In the genomic region with DNA sequence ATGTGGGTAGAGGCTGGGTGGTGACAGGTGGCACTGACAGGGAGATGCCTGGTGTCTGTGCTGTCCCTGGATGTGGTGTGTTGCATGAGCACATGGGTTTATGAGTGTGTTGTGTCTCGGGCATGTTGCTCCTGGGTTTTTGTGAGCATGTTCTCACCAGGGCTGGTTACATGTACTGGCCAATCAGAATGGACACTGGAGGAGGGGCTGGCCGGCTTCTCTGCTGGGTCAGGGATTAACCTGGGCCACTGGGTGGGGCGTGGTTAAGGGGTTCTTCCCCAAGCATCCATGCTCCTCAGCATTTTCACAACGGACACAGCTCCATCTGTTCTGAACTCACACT, we compare ENCODE assay signal across 2 cellular contexts.
TF ChIP-seq lines count a peak whose summit lies in the region.

No MANE protein-coding gene starts in this region.

TF ChIP-seq in HEK293T, 16 proteins besides CTCF, POLR2A, EP300 and RAD21 (continued from another document):
- TF ChIP-seq FOXK2 (IDR thresholded peaks at IDR 0.05) (no peak), SP1 (IDR thresholded peaks at IDR 0.05) (no peak), CTBP1 (IDR thresholded peaks at IDR 0.05; ENCODE audit: borderline replicate concordance) (no peak), SUZ12 (IDR thresholded peaks at IDR 0.05) (no peak), ARNT (IDR thresholded peaks at IDR 0.05) (no peak), FOXM1 (IDR thresholded peaks at IDR 0.05; ENCODE audit: borderline replicate concordance) (no peak), ZNF384 (IDR thresholded peaks at IDR 0.05) (no peak), LEF1 (IDR thresholded peaks at IDR 0.05; ENCODE audit: borderline replicate concordance) (no peak), BHLHE40 (IDR thresholded peaks at IDR 0.05; ENCODE audit: borderline replicate concordance) (no peak), FOXA1 (IDR thresholded peaks at IDR 0.05) (no peak)
- TF ChIP-seq, protein P1, sequence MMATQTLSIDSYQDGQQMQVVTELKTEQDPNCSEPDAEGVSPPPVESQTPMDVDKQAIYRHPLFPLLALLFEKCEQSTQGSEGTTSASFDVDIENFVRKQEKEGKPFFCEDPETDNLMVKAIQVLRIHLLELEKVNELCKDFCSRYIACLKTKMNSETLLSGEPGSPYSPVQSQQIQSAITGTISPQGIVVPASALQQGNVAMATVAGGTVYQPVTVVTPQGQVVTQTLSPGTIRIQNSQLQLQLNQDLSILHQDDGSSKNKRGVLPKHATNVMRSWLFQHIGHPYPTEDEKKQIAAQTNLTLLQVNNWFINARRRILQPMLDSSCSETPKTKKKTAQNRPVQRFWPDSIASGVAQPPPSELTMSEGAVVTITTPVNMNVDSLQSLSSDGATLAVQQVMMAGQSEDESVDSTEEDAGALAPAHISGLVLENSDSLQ (IDR thresholded peaks at IDR 0.05): no peak

TF ChIP-seq in WTC11, 78 proteins besides CTCF, POLR2A, EP300 and RAD21:
- TF ChIP-seq MLX (CRISPR knock-in tag; IDR thresholded peaks at IDR 0.05) (no peak), TCF7 (CRISPR knock-in tag; IDR thresholded peaks at IDR 0.05; ENCODE audit: low read depth) (no peak), JUN (CRISPR knock-in tag; IDR thresholded peaks at IDR 0.05) (no peak), E2F4 (CRISPR knock-in tag; IDR thresholded peaks at IDR 0.05; ENCODE audit: borderline replicate concordance, low read depth) (no peak), TEAD1 (CRISPR knock-in tag; IDR thresholded peaks at IDR 0.05) (no peak), ELF4 (CRISPR knock-in tag; IDR thresholded peaks at IDR 0.05; ENCODE audit: low read depth) (no peak), ZNF671 (CRISPR knock-in tag; IDR thresholded peaks at IDR 0.05) (no peak), ZNF121 (CRISPR knock-in tag; IDR thresholded peaks at IDR 0.05) (no peak), USF2 (CRISPR knock-in tag; IDR thresholded peaks at IDR 0.05) (no peak), ZNF512 (CRISPR knock-in tag; IDR thresholded peaks at IDR 0.05; ENCODE audit: borderline replicate concordance) (no peak)
